In genomic region chr1:167819849-167820683, GRCh38 we compare ENCODE assay signal across 8 cellular contexts.
A peak's percentile ranks its signal among the peaks of the same experiment; 100 is the strongest.
DNase-seq lines count a peak whose midpoint lies in the region; ATAC-seq and TF ChIP-seq lines count a peak whose summit lies in the region.

No MANE protein-coding gene starts in this region.

- TF ChIP-seq POLR2A in gastrocnemius medialis (IDR thresholded peaks at IDR 0.05): no peak

- peaks cover 24% of the 10 kb centered on the region for H3K27me3 Mint-ChIP-seq in central memory CD8-positive, alpha-beta T cell

- no peak overlapping the region for H3K27ac Mint-ChIP-seq in central memory CD8-positive, alpha-beta T cell (ENCODE audit: low read depth)

- H3K4me3 ChIP-seq in GM12865 (ENCODE audit: low read depth, low read length): peak overlapping the region; percentile 48
- H3K4me3 ChIP-seq in SJCRH30: peak overlapping the region; percentile 42
- peak overlapping the region; percentile 43 to 59 (median 47) for H3K4me3 ChIP-seq in gastrocnemius medialis

- no peaks in the 10 kb centered on the region for H3K36me3 ChIP-seq in SJCRH30
- no peaks in the 10 kb centered on the region for H3K36me3 ChIP-seq in gastrocnemius medialis

- intact Hi-C loops in gastrocnemius medialis (cut with DNase I; ENCODE audit: low total_unique reads): loop anchor here (5.0 kb wide), 3 partner anchors 103 to 262 kb away; partner anchors contain the start of genes DCAF6 and MPC2

- DNase-seq in GM12865 (ENCODE audit: low read depth): peak; percentile 19
- DNase-seq in SJCRH30: peak; percentile 76 to 80
- no peak for DNase-seq in central memory CD8-positive, alpha-beta T cell (ENCODE audit: low spot score in 2 of 2)
- DNase-seq in inferior parietal cortex (ENCODE audit: extremely low spot score): peak; percentile 47
- DNase-seq in gastrocnemius medialis: peak; percentile 45 to 85
- no peak for DNase-seq in effector CD4-positive, alpha-beta T cell
- no peak for DNase-seq in NCI-H1417 (lab: John Stamatoyannopoulos, UW)

- H3K27me3 ChIP-seq in SJCRH30 (no peaks in the 10 kb centered on the region), gastrocnemius medialis (no peaks in the 10 kb centered on the region)

- H3K4me1 Mint-ChIP-seq in central memory CD8-positive, alpha-beta T cell: no peaks in the 10 kb centered on the region

- no peaks in the 10 kb centered on the region for H3K9me3 ChIP-seq in SJCRH30 (replicated peaks)
- no peaks in the 10 kb centered on the region for H3K9me3 ChIP-seq in gastrocnemius medialis

- ATAC-seq in HG03039 (IDR thresholded peaks at IDR 0.05; ENCODE audit: unreplicated experiment) (peak; percentile 73), gastrocnemius medialis (peak; percentile 92 to 93)
- no peak for ATAC-seq in central memory CD8-positive, alpha-beta T cell (replicated peaks; ENCODE audit: extremely low read depth, poor library complexity, severe bottlenecking)

- H3K9me3 Mint-ChIP-seq in central memory CD8-positive, alpha-beta T cell: peaks cover 10% of the 10 kb centered on the region

- in situ Hi-C loops in gastrocnemius medialis (cut with MboI; ENCODE audit: low sequenced_read_pairs in 4 of 4): loop anchor here in 1 of 4 donors (25.0 kb wide), 2 partner anchors 208 to 267 kb away; no protein-coding TSS in a partner anchor

- H3K27ac ChIP-seq in SJCRH30 (peak overlapping the region; percentile 46), gastrocnemius medialis (peak overlapping the region; percentile 64 to 82 (median 76))

- peak overlapping the region; percentile 27 for H3K4me3 Mint-ChIP-seq in central memory CD8-positive, alpha-beta T cell

- H3K36me3 Mint-ChIP-seq in central memory CD8-positive, alpha-beta T cell (ENCODE audit: insufficient read depth): no peaks in the 10 kb centered on the region

- no peak for TF ChIP-seq CTCF in GM12865 (IDR thresholded peaks at IDR 0.05; ENCODE audit: insufficient read depth, low read depth, low read length, missing control alignments)
- no peak for TF ChIP-seq CTCF in gastrocnemius medialis (IDR thresholded peaks at IDR 0.05 in 4 of 5, conservative IDR thresholded peaks at IDR 0.05 in 1 of 5)

- H3K4me1 ChIP-seq in SJCRH30: peaks cover 10% of the 10 kb centered on the region; the same call in 1 of the 2 replicates
- peaks cover 0 to 9% of the 10 kb centered on the region in 2 donors for H3K4me1 ChIP-seq in gastrocnemius medialis

Comparison
In these comparisons a context has a peak if more than half of its experiments do, and no peak if none do; other contexts are left out.
1. DNase-seq: peak in GM12865 (single experiment), SJCRH30 (2 of 2), inferior parietal cortex (single experiment) and gastrocnemius medialis (2 of 2); none in central memory CD8-positive, alpha-beta T cell (0 of 2), effector CD4-positive, alpha-beta T cell (single experiment) and NCI-H1417 (0 of 3).
2. Peak in every context shown above with its lines, with median percentiles within 50 percentile points of each other: H3K4me3 ChIP-seq.